34 cellular contexts compared by ENCODE assay signal in genomic region chr17:55479903-55480302, GRCh38. TPM values are rescaled to one million over a fixed set of nuclear protein-coding genes. Genes with fewer than 3 reads are reported as not detected.
"Had no signal": no experiment of that assay in that cellular context is flagged by ENCODE, and none has a peak within 500 bp of the region (broad histone marks: within the 10 kb centered on the region; RNA-seq: fewer than 3 reads in every experiment).

No MANE protein-coding gene starts in this region.

- DNase-seq: colonic mucosa; effector CD8-positive, alpha-beta T cell; endodermal cell; foreskin fibroblast; gastrocnemius medialis; hypothalamus; left lung; lower lobe of right lung; natural killer cell; occipital lobe; ovary; retina; stimulated activated CD4-positive, alpha-beta T cell treated with anti-CD3 and anti-CD28 coated beads, Interleukin-12 subunit alpha, Interleukin-12 subunit beta, amount 100 ng/mL, for 4 hours; stimulated activated CD4-positive, alpha-beta T cell treated with anti-CD3 and anti-CD28 coated beads, Interleukin-1b, Interleukin-23, amount 100 ng/mL, for 48 hours; stimulated activated CD4-positive, alpha-beta T cell treated with anti-CD3 and anti-CD28 coated beads, Interleukin-4, amount 100 ng/mL, for 1 hour; stimulated activated CD8-positive, alpha-beta memory T cell treated with anti-CD3 and anti-CD28 coated beads, Interleukin-4, amount 100 ng/mL, for 48 hours; stimulated activated naive CD4-positive, alpha-beta T cell treated with Interleukin-2 at 50 U/mL for 16 hours; stomach; transverse colon had no signal

- H3K27me3 ChIP-seq: colonic mucosa, gastrocnemius medialis, ovary, stomach, transverse colon, vagina had no signal

- H3K27ac ChIP-seq: colonic mucosa, epithelial cell of prostate, gastrocnemius medialis, left lung, lower lobe of right lung, ovary, stomach, transverse colon, vagina had no signal

- H3K9me3 ChIP-seq: colonic mucosa, gastrocnemius medialis, left lung, lower lobe of right lung, ovary, stomach, transverse colon, vagina had no signal

- H3K36me3 ChIP-seq: colonic mucosa, gastrocnemius medialis, left lung, lower lobe of right lung, ovary, stomach, transverse colon, vagina had no signal

- H3K4me2 ChIP-seq: smooth muscle cell had no signal

- H3K4me1 ChIP-seq: colonic mucosa, gastrocnemius medialis, left lung, lower lobe of right lung, stomach, transverse colon, vagina had no signal

- H3K4me3 ChIP-seq: colonic mucosa, gastrocnemius medialis, left lung, lower lobe of right lung, ovary, smooth muscle cell, stomach, transverse colon, vagina had no signal

- ATAC-seq: esophagus mucosa, gastrocnemius medialis, left lung, lower lobe of right lung, natural killer cell, sciatic nerve had no signal

RNA-seq across cellular contexts. Expression of gene SMIM36, which starts 31.3 kb away (rescaled TPM):
- total RNA-seq: chondrocyte, colonic mucosa, endodermal cell, esophagus mucosa, gastrocnemius medialis, glomerular endothelial cell, left lung, lower lobe of right lung, mononuclear cell, natural killer cell, occipital lobe, ovary, posterior vena cava, pulmonary artery endothelial cell, sciatic nerve, smooth muscle cell, stomach, subcutaneous adipose tissue, temporal lobe, transverse colon, ureter, vagina had no signal
- polyA plus RNA-seq: keratinocyte, neural cell, ovary, smooth muscle cell, stomach had no signal
